In the genomic region with DNA sequence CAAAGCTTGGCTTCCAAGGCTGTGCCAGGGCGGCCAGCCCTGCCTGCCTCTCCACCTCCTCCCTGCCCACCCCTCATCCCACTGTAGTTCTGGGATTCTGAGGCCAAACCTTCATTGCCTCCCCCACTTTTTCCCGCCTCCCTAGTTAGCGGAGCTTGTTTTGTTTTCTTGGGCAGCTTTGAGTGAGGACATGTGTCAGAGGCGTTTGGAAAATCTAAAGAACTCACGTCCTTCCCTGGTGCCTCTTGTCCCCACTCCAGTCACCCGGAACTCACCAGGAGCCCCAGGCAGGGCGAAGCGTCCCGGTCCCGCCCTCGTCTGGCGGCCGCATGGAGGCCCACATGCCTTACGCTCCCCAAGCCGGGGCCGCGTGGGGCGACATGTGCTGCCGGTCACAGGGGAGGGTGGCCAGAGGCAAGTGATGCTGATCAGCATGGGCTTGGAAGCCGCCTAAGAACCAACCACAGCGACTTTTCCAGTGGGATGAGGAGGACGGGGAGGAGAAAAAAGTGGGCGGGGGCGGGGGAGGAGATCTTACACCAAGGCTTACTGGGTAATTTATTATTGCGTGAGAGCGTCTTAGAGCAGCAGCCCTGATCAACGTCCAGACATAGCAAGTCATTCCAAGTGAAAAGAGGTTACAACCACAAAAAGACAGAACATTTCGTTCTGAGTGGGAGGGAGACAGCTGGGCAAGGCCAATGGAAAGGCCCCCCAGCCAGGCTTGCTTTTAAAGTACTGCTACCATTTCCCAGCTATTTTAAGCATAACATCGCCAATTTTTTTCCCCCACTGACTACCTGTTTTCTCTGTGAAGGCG, we compare ENCODE assay signal across 8 cellular contexts. TPM values are rescaled to one million over a fixed set of nuclear protein-coding genes. Genes with fewer than 3 reads are reported as not detected.
A peak's percentile ranks its signal among the peaks of the same experiment; 100 is the strongest.
DNase-seq lines count a peak whose midpoint lies in the region; ATAC-seq and TF ChIP-seq lines count a peak whose summit lies in the region.

No MANE protein-coding gene starts in this region.

- DNase-seq in GM03348 (ENCODE audit: low spot score) (peak; percentile 77), HUDEP-2 (lab: John Stamatoyannopoulos, UW; ENCODE audit: unreplicated experiment in 76 of 76) (peak in 74 of 76 experiments; percentile 2 to 89 (median 69)), SW480 (ENCODE audit: low spot score) (peak; percentile 74), ascending aorta (ENCODE audit: low spot score in 2 of 2) (peak; percentile 82 to 95), right cardiac atrium (peak; percentile 92 to 95 (median 95)), sciatic nerve (ENCODE audit: low spot score) (peak; percentile 89), NCI-H187 treated with DMSO at 0.1 percent for 48 hours (lab: John Stamatoyannopoulos, UW) (no peak), NCI-H2107 treated with DMSO at 0.1 percent for 48 hours (lab: John Stamatoyannopoulos, UW; ENCODE audit: unreplicated experiment) (no peak)

- intact Hi-C loops in ascending aorta (cut with DNase I) (loop anchor here (1.0 kb wide), 1 partner anchor 35 kb away; no protein-coding TSS in a partner anchor), right cardiac atrium (cut with DNase I) (loop anchor here in 3 of 4 donors (5.0 kb wide), 2 partner anchors 36 to 41 kb away; no protein-coding TSS in a partner anchor), sciatic nerve (cut with DNase I) (no loop called here)

- H3K4me3 ChIP-seq in ascending aorta (peak overlapping the region; percentile 38 to 66), right cardiac atrium (ENCODE audit: low read length) (peak overlapping the region; percentile 75)

- no peaks in the 10 kb centered on the region for H3K27me3 ChIP-seq in ascending aorta
- no peaks in the 10 kb centered on the region for H3K27me3 ChIP-seq in right cardiac atrium (ENCODE audit: control insufficient read depth, insufficient read depth)

- ATAC-seq in right cardiac atrium = peak; percentile 75 to 77
- peak; percentile 72 for ATAC-seq in sciatic nerve

- no peak for TF ChIP-seq CTCF in ascending aorta (IDR thresholded peaks at IDR 0.05)

- H3K9me3 ChIP-seq in ascending aorta = no peaks in the 10 kb centered on the region
- H3K9me3 ChIP-seq in right cardiac atrium (ENCODE audit: control insufficient read depth, low read length) = no peaks in the 10 kb centered on the region

- 9% methylated on average over 30 of the region's 30 CpGs for WGBS in right cardiac atrium

- peak overlapping the region; percentile 90 to 95 for H3K27ac ChIP-seq in ascending aorta
- H3K27ac ChIP-seq in right cardiac atrium (ENCODE audit: low read length) = peak overlapping the region; percentile 99

- H3K36me3 ChIP-seq in ascending aorta = no peaks in the 10 kb centered on the region

- H3K4me1 ChIP-seq in ascending aorta (peaks cover 8 to 31% of the 10 kb centered on the region in 2 donors), right cardiac atrium (ENCODE audit: control insufficient read depth, insufficient read depth, low read length) (peaks cover 8% of the 10 kb centered on the region)

RNA-seq across cellular contexts. Expression of gene PRPS1, which starts 48.5 kb away (rescaled TPM):
- 14.0 TPM for total RNA-seq in ascending aorta
- total RNA-seq in right cardiac atrium = 10 to 100 TPM; 20.4 to 26.3 (median 24.8) TPM
- polyA plus RNA-seq in right cardiac atrium = 13.9 TPM
- total RNA-seq in sciatic nerve = 32.1 TPM

Comparison
In these comparisons a context has a peak if more than half of its experiments do, and no peak if none do; other contexts are left out.
1. DNase-seq: peak in GM03348 (single experiment), HUDEP-2 (74 of 76), SW480 (single experiment), ascending aorta (2 of 2), right cardiac atrium (3 of 3) and sciatic nerve (single experiment); none in NCI-H187 treated with DMSO at 0.1 percent for 48 hours (single experiment) and NCI-H2107 treated with DMSO at 0.1 percent for 48 hours (single experiment).